1 cellular context compared by ENCODE assay signal in genomic region chr17:63698886-63699637, GRCh38.
TF ChIP-seq lines count a peak whose summit lies in the region.

No MANE protein-coding gene starts in this region.

TF ChIP-seq in HepG2, 621 proteins besides CTCF, POLR2A, EP300 and RAD21 (continued from another document and continues in another):
- TF ChIP-seq ZBED4 (CRISPR knock-in tag; IDR thresholded peaks at IDR 0.05; ENCODE audit: borderline replicate concordance) (no peak), GLI4 (CRISPR knock-in tag; IDR thresholded peaks at IDR 0.05; ENCODE audit: borderline replicate concordance) (no peak), BCLAF1 (IDR thresholded peaks at IDR 0.05) (no peak), MAF1 (CRISPR knock-in tag; IDR thresholded peaks at IDR 0.05; ENCODE audit: borderline replicate concordance) (no peak), SAP130 (CRISPR knock-in tag; IDR thresholded peaks at IDR 0.05; ENCODE audit: low read depth) (peak; percentile 25; the same call in 1 of the 2 replicates), ZNF263 (CRISPR knock-in tag; IDR thresholded peaks at IDR 0.05) (0 out of 2 replicates have a peak, but pooled peaks have one; percentile 21), ZNF773 (CRISPR knock-in tag; IDR thresholded peaks at IDR 0.05; ENCODE audit: borderline replicate concordance) (no peak), SP4 (CRISPR knock-in tag; IDR thresholded peaks at IDR 0.05) (peak; percentile 42; the same call in 1 of the 2 replicates), ZXDC (CRISPR knock-in tag; IDR thresholded peaks at IDR 0.05) (no peak), MTA3 (CRISPR knock-in tag; IDR thresholded peaks at IDR 0.05) (no peak), ZNF740 (CRISPR knock-in tag; IDR thresholded peaks at IDR 0.05) (0 out of 2 replicates have a peak, but pooled peaks have one; percentile 48), SALL1 (CRISPR knock-in tag; IDR thresholded peaks at IDR 0.05) (peak; percentile 13; the same call in 1 of the 2 replicates), HOXA3 (CRISPR knock-in tag; IDR thresholded peaks at IDR 0.05) (no peak; the same call in 1 of the 2 replicates), ZNF20 (CRISPR knock-in tag; IDR thresholded peaks at IDR 0.05) (no peak), TCF7L2 (IDR thresholded peaks at IDR 0.05; ENCODE audit: low read depth, low read length) (no peak), ZNF687 (CRISPR knock-in tag; IDR thresholded peaks at IDR 0.05) (peak; percentile 66), ARID5B (CRISPR knock-in tag; IDR thresholded peaks at IDR 0.05) (no peak), YEATS4 (CRISPR knock-in tag; IDR thresholded peaks at IDR 0.05; ENCODE audit: borderline replicate concordance) (0 out of 2 replicates have a peak, but pooled peaks have one; percentile 28), ZBTB2 (CRISPR knock-in tag; IDR thresholded peaks at IDR 0.05; ENCODE audit: low read depth) (no peak), ZNF816 (CRISPR knock-in tag; IDR thresholded peaks at IDR 0.05; ENCODE audit: borderline replicate concordance) (no peak), GRHL1 (CRISPR knock-in tag; conservative IDR thresholded peaks at IDR 0.05) (no peak), ZNF33B (CRISPR knock-in tag; IDR thresholded peaks at IDR 0.05) (0 out of 2 replicates have a peak, but pooled peaks have one; percentile 40), PHF8 (CRISPR knock-in tag; IDR thresholded peaks at IDR 0.05) (peak; percentile 64), KDM2A (CRISPR knock-in tag; IDR thresholded peaks at IDR 0.05; ENCODE audit: borderline replicate concordance, low read depth) (peak; percentile 35; the same call in 1 of the 2 replicates), ZNF280B (CRISPR knock-in tag; IDR thresholded peaks at IDR 0.05; ENCODE audit: borderline replicate concordance) (0 out of 2 replicates have a peak, but pooled peaks have one; percentile 27)
